8 cellular contexts compared by ENCODE assay signal in the genomic region with DNA sequence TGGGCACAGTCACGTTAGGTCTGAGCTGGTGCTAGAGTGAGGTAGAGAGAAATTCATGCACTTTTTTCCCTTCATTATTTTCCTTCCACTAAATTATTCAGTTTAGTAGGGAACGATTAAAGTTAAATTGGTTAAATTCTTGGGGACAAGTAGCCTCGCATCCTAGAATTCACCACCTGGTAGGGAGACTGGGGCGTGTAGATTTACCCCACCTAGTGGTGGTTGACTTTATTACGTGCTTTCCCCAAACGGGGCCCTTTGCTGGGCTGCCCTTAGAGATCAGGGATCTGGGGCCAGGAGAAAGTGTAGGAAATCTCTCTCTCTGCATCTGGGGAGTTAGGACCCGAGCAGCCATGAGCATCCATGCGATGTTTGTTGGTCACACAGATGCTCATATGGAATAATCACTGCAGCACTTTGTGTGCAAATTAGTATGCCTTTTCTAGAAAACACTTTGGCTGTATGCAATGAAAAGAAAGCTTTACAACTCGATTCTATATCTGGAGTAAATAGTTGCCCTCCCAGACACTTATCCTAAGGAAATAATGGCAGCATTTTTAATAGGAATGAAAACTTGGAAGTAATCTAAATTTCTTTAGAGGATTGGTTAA.
A peak's percentile ranks its signal among the peaks of the same experiment; 100 is the strongest.
DNase-seq lines count a peak whose midpoint lies in the region; ATAC-seq, FAIRE-seq and TF ChIP-seq lines count a peak whose summit lies in the region.

No MANE protein-coding gene starts in this region.

- H3K27me3 Mint-ChIP-seq in CD4-positive, alpha-beta T cell = no peaks in the 10 kb centered on the region
- peaks cover 15% of the 10 kb centered on the region for H3K27me3 Mint-ChIP-seq in astrocyte (ENCODE audit: low read depth, unreplicated experiment)

- H2AFZ ChIP-seq in astrocyte (ENCODE audit: low read depth, low read length) = no peak overlapping the region

- no peak overlapping the region for H3K9ac ChIP-seq in astrocyte (ENCODE audit: low read length)
- H3K9ac ChIP-seq in liver (ENCODE audit: low read depth in 1 of 2, low read length in 2 of 2) = no peak overlapping the region

- TF ChIP-seq RAD21 in liver (IDR thresholded peaks at IDR 0.05) = peak; percentile 66 to 82

- no peaks in the 10 kb centered on the region for H3K4me1 ChIP-seq in astrocyte (ENCODE audit: insufficient read depth, low read length)
- H3K4me1 ChIP-seq in liver (ENCODE audit: control insufficient read depth in 4 of 4, insufficient read depth in 4 of 4, low read length in 3 of 4) = peaks cover 0 to 29% (median 19%) of the 10 kb centered on the region in 4 donors

- H3K9me3 Mint-ChIP-seq in CD4-positive, alpha-beta T cell = no peaks in the 10 kb centered on the region
- no peaks in the 10 kb centered on the region for H3K9me3 Mint-ChIP-seq in astrocyte (ENCODE audit: unreplicated experiment)

- peak; percentile 70 for TF ChIP-seq CTCF in CD4-positive, alpha-beta T cell (IDR thresholded peaks at IDR 0.05)
- peak; percentile 51 for TF ChIP-seq CTCF in GM13976 (IDR thresholded peaks at IDR 0.05; ENCODE audit: borderline replicate concordance, control extremely low read depth, extremely low read depth, insufficient read depth, missing control alignments)
- peak; percentile 84 for TF ChIP-seq CTCF in NB4 (IDR thresholded peaks at IDR 0.05; ENCODE audit: low read depth, low read length)
- peak; percentile 60 for TF ChIP-seq CTCF in astrocyte (IDR thresholded peaks at IDR 0.05; ENCODE audit: insufficient read depth, low read depth, low read length)
- peak; percentile 67 for TF ChIP-seq CTCF in liver (IDR thresholded peaks at IDR 0.05; ENCODE audit: low read depth, low read length, missing input control)

- H3K4me2 ChIP-seq in astrocyte (ENCODE audit: low read length) = no peak overlapping the region

- 34% methylated on average over 9 of the region's 9 CpGs for WGBS in liver

- no peaks in the 10 kb centered on the region for H3K27me3 ChIP-seq in CD4-positive, alpha-beta T cell (ENCODE audit: control insufficient read depth, insufficient read depth, low read length)
- H3K27me3 ChIP-seq in astrocyte (ENCODE audit: insufficient read depth, low read length) (no peaks in the 10 kb centered on the region), liver (ENCODE audit: control insufficient read depth in 4 of 4, insufficient read depth in 4 of 4, low read length in 3 of 4) (no peaks in the 10 kb centered on the region)

- no peaks in the 10 kb centered on the region for H3K9me3 ChIP-seq in CD4-positive, alpha-beta T cell (ENCODE audit: control insufficient read depth, low read length)
- H3K9me3 ChIP-seq in astrocyte (ENCODE audit: insufficient read depth, low read depth, low read length) (no peaks in the 10 kb centered on the region), liver (ENCODE audit: control insufficient read depth in 4 of 4, low read length in 3 of 4) (no peaks in the 10 kb centered on the region)

- H3K4me1 Mint-ChIP-seq in CD4-positive, alpha-beta T cell (ENCODE audit: low read depth) = no peaks in the 10 kb centered on the region
- H3K4me1 Mint-ChIP-seq in astrocyte (ENCODE audit: low read depth, unreplicated experiment) = no peaks in the 10 kb centered on the region

- no peak overlapping the region for H3K4me3 Mint-ChIP-seq in CD4-positive, alpha-beta T cell
- no peak overlapping the region for H3K4me3 Mint-ChIP-seq in astrocyte (ENCODE audit: unreplicated experiment)

- DNase-seq in CD4-positive, alpha-beta T cell = no peak
- DNase-seq in GM13976 (ENCODE audit: low spot score) (peak; percentile 66), NB4 (ENCODE audit: low read depth) (peak; percentile 63), astrocyte (ENCODE audit: low read depth) (no peak), posterior cingulate gyrus (no peak), hypothalamus (lab: John Stamatoyannopoulos, UW) (no peak)

- H4K20me1 ChIP-seq in astrocyte (ENCODE audit: insufficient read depth, low read length) = no peaks in the 10 kb centered on the region

- no peak overlapping the region for H3K27ac ChIP-seq in CD4-positive, alpha-beta T cell (ENCODE audit: low read depth, low read length)
- no peak overlapping the region for H3K27ac ChIP-seq in astrocyte (ENCODE audit: low read depth, low read length)
- H3K27ac ChIP-seq in liver (ENCODE audit: low read depth in 1 of 2, low read length in 2 of 2) = no peak overlapping the region

- H3K4me3 ChIP-seq in NB4 (ENCODE audit: low read depth, low read length) (no peak overlapping the region), astrocyte (ENCODE audit: insufficient read depth, low read depth, low read length) (no peak overlapping the region), liver (ENCODE audit: low read depth in 1 of 3, low read length in 3 of 3) (no peak overlapping the region)

- H3K36me3 ChIP-seq in astrocyte (ENCODE audit: insufficient read depth, low read length) = no peaks in the 10 kb centered on the region
- H3K36me3 ChIP-seq in liver (ENCODE audit: control insufficient read depth in 4 of 4, insufficient read depth in 3 of 4, low read depth in 1 of 4, low read length in 3 of 4) = no peaks in the 10 kb centered on the region

- no peaks in the 10 kb centered on the region for H3K36me3 Mint-ChIP-seq in CD4-positive, alpha-beta T cell (ENCODE audit: low read depth)
- no peaks in the 10 kb centered on the region for H3K36me3 Mint-ChIP-seq in astrocyte (ENCODE audit: low read depth, unreplicated experiment)

- no peak overlapping the region for H3K27ac Mint-ChIP-seq in CD4-positive, alpha-beta T cell
- no peak overlapping the region for H3K27ac Mint-ChIP-seq in astrocyte (ENCODE audit: unreplicated experiment)

- no peaks in the 10 kb centered on the region for H3K79me2 ChIP-seq in astrocyte (ENCODE audit: insufficient read depth, low read length)

- in situ Hi-C loops in GM13976 (cut with MboI; ENCODE audit: low sequenced_read_pairs, unreplicated experiment) = loop anchor here (25.0 kb wide), 1 partner anchor 524 kb away; no protein-coding TSS in a partner anchor

- no peak for ATAC-seq in CD4-positive, alpha-beta T cell (ENCODE audit: poor library complexity)
- ATAC-seq in GM21717 (IDR thresholded peaks at IDR 0.05; ENCODE audit: unreplicated experiment) = no peak

- CTCF ChIA-PET in CD4-positive, alpha-beta T cell (lab: Charles Lee) = interaction anchor here (0.8 to 1.0 kb wide), 2 partner anchors 9 to 15 kb away, joined by 3 to 4 read pairs; no protein-coding TSS in a partner anchor

- intact Hi-C loops in CD4-positive, alpha-beta T cell (cut with DNase I, micrococcal nuclease) = loop anchor here (2.0 to 5.0 kb wide), 2 partner anchors 519 kb away; no protein-coding TSS in a partner anchor
- intact Hi-C loops in posterior cingulate gyrus (cut with DNase I) = no loop called here

- no peak for FAIRE-seq in astrocyte (lab: Jason Lieb, UNC)

- TF ChIP-seq POLR2A in NB4 (IDR thresholded peaks at IDR 0.05; ENCODE audit: extremely low read depth, insufficient read length) = no peak

- POLR2A ChIA-PET in CD4-positive, alpha-beta T cell (lab: Charles Lee) = no interaction called here

TF ChIP-seq in liver, 16 proteins besides CTCF, POLR2A, EP300 and RAD21:
- TF ChIP-seq EGR1 (IDR thresholded peaks at IDR 0.05; ENCODE audit: low read depth in 2 of 2) (no peak), TAF1 (conservative IDR thresholded peaks at IDR 0.05) (no peak), NR2F2 (IDR thresholded peaks at IDR 0.05) (no peak), JUND (IDR thresholded peaks at IDR 0.05) (no peak), HNF4G (IDR thresholded peaks at IDR 0.05) (no peak), HNF4A (conservative IDR thresholded peaks at IDR 0.05) (no peak), SP1 (IDR thresholded peaks at IDR 0.05) (no peak)
- TF ChIP-seq, protein P1, sequence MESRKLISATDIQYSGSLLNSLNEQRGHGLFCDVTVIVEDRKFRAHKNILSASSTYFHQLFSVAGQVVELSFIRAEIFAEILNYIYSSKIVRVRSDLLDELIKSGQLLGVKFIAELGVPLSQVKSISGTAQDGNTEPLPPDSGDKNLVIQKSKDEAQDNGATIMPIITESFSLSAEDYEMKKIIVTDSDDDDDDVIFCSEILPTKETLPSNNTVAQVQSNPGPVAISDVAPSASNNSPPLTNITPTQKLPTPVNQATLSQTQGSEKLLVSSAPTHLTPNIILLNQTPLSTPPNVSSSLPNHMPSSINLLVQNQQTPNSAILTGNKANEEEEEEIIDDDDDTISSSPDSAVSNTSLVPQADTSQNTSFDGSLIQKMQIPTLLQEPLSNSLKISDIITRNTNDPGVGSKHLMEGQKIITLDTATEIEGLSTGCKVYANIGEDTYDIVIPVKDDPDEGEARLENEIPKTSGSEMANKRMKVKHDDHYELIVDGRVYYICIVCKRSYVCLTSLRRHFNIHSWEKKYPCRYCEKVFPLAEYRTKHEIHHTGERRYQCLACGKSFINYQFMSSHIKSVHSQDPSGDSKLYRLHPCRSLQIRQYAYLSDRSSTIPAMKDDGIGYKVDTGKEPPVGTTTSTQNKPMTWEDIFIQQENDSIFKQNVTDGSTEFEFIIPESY (IDR thresholded peaks at IDR 0.05) = no peak
- TF ChIP-seq, protein P2, sequence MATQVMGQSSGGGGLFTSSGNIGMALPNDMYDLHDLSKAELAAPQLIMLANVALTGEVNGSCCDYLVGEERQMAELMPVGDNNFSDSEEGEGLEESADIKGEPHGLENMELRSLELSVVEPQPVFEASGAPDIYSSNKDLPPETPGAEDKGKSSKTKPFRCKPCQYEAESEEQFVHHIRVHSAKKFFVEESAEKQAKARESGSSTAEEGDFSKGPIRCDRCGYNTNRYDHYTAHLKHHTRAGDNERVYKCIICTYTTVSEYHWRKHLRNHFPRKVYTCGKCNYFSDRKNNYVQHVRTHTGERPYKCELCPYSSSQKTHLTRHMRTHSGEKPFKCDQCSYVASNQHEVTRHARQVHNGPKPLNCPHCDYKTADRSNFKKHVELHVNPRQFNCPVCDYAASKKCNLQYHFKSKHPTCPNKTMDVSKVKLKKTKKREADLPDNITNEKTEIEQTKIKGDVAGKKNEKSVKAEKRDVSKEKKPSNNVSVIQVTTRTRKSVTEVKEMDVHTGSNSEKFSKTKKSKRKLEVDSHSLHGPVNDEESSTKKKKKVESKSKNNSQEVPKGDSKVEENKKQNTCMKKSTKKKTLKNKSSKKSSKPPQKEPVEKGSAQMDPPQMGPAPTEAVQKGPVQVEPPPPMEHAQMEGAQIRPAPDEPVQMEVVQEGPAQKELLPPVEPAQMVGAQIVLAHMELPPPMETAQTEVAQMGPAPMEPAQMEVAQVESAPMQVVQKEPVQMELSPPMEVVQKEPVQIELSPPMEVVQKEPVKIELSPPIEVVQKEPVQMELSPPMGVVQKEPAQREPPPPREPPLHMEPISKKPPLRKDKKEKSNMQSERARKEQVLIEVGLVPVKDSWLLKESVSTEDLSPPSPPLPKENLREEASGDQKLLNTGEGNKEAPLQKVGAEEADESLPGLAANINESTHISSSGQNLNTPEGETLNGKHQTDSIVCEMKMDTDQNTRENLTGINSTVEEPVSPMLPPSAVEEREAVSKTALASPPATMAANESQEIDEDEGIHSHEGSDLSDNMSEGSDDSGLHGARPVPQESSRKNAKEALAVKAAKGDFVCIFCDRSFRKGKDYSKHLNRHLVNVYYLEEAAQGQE (IDR thresholded peaks at IDR 0.05) = no peak

Comparison
In these comparisons a context has a peak if more than half of its experiments do, and no peak if none do; other contexts are left out.
1. DNase-seq: peak in GM13976 (single experiment) and NB4 (single experiment); none in CD4-positive, alpha-beta T cell (0 of 10), astrocyte (single experiment), posterior cingulate gyrus (0 of 10) and hypothalamus (0 of 51).
2. Peak in every context shown above with its lines, with median percentiles within 50 percentile points of each other: CTCF ChIP-seq.